ENCODE assay signal across 17 cellular contexts in the genomic region with DNA sequence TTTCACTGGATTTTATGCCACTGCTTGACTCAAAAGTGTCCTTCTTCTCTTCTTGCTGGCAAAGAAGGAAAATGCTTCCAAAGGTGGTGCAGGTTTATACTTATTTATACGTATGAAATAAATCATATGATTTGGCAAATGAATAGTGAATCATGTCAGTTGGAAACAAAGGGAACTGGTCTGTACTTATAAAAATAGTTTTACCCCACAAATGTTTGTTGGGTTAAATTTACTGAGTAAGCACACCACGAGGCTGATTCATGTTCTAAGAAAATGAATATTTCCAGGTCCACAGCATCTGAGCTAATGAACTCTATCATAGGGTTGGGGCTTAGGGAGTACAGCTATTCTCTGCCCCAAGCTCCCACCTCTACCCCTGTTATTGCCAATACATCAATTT.
DNase-seq lines count a peak whose midpoint lies in the region; ATAC-seq and TF ChIP-seq lines count a peak whose summit lies in the region.
"Had no signal": no experiment of that assay in that cellular context is flagged by ENCODE, and none has a peak within 500 bp of the region (broad histone marks: within the 10 kb centered on the region; RNA-seq: fewer than 3 reads in every experiment).

No MANE protein-coding gene starts in this region.

- CTCF ChIA-PET in SK-N-SH (lab: Yijun Ruan, JAX): interaction anchor here (1.6 kb wide), 1 partner anchor 12 kb away, joined by 6 read pairs; no protein-coding TSS in a partner anchor

- no peak for TF ChIP-seq CTCF in SK-N-SH (IDR thresholded peaks at IDR 0.05)
- no peak for TF ChIP-seq CTCF in astrocyte of the spinal cord (IDR thresholded peaks at IDR 0.05; ENCODE audit: low read depth, low read length)

- TF ChIP-seq EP300 in SK-N-SH (IDR thresholded peaks at IDR 0.05; ENCODE audit: borderline replicate concordance in 1 of 2, low read depth in 1 of 2, low read length in 1 of 2): no peak

- no peak overlapping the region; a peak in 1 of 4 replicates for H3K27ac ChIP-seq in SK-N-SH (ENCODE audit: low read depth in 2 of 2, low read length in 1 of 2)
- H3K27ac ChIP-seq: BLaER1 treated with 17β-estradiol and CSF1 and Interleukin-3, amounts not matched to agents 10 nM and 100 nM; HL-60 had no signal

- no peaks in the 10 kb centered on the region for H4K20me1 ChIP-seq in SK-N-SH (ENCODE audit: insufficient read depth)
- H4K20me1 ChIP-seq: BLaER1 treated with 17β-estradiol and CSF1 and Interleukin-3, amounts not matched to agents 10 nM and 100 nM had no signal

- no peaks in the 10 kb centered on the region for H3F3A ChIP-seq in SK-N-SH (replicated peaks; ENCODE audit: insufficient read depth)

- H3K4me2 ChIP-seq in SK-N-SH: no peak overlapping the region

- WGBS in SK-N-SH (ENCODE audit: low lambda C conversion rate): 56% methylated on average over 2 of the region's 2 CpGs

- ATAC-seq in SK-N-SH treated with all-trans-retinoic acid at 6 μM for 48 hours: no peak; the same call in 2 of the 3 replicates
- no peak for ATAC-seq in HG03025 (IDR thresholded peaks at IDR 0.05; ENCODE audit: low FRiP score, unreplicated experiment)
- ATAC-seq: Panc1 had no signal

- peaks cover 4 to 6% of the 10 kb centered on the region in 2 experiments for H3K36me3 ChIP-seq in SK-N-SH (replicated peaks in 1 of 2; ENCODE audit: control insufficient read depth in 1 of 2, insufficient read depth in 2 of 2, low read length in 1 of 2)
- no peaks in the 10 kb centered on the region for H3K36me3 ChIP-seq in HAP-1 (replicated peaks)

- H3K4me3 ChIP-seq in SK-N-SH (ENCODE audit: low read depth in 2 of 2, low read length in 1 of 2) (no peak overlapping the region), astrocyte of the spinal cord (ENCODE audit: low read depth, low read length) (no peak overlapping the region), HAP-1 (no peak overlapping the region)
- H3K4me3 ChIP-seq: BLaER1 treated with 17β-estradiol and CSF1 and Interleukin-3, amounts not matched to agents 10 nM and 100 nM had no signal

- in situ Hi-C loops in astrocyte of the spinal cord (cut with HindIII; ENCODE audit: low sequenced_read_pairs) (no loop called here), HAP-1 (cut with MboI; ENCODE audit: low sequenced_read_pairs) (no loop called here)

- H3K27me3 ChIP-seq in SK-N-SH (ENCODE audit: insufficient read depth) (no peaks in the 10 kb centered on the region), HAP-1 (ENCODE audit: low read depth) (no peaks in the 10 kb centered on the region)
- H3K27me3 ChIP-seq: BLaER1 treated with 17β-estradiol and CSF1 and Interleukin-3, amounts not matched to agents 10 nM and 100 nM had no signal

- no peak for DNase-seq in SK-N-SH
- peak; percentile 37 for DNase-seq in astrocyte of the spinal cord (ENCODE audit: low read depth, low spot score)
- peak; percentile 15 for DNase-seq in iris pigment epithelial cell (ENCODE audit: low read depth)
- DNase-seq in stromal cell of bone marrow (ENCODE audit: low read depth): peak; percentile 49
- no peak for DNase-seq in A172 (ENCODE audit: low spot score)
- DNase-seq in HAP-1 (ENCODE audit: low spot score in 2 of 2): no peak
- DNase-seq: 8988T, DMS 273 treated with DMSO at 0.1 percent for 48 hours, H7, KBM-7, NCI-H1694 treated with DMSO at 0.1 percent for 48 hours, NCI-H774 had no signal

- TF ChIP-seq RAD21 in SK-N-SH (IDR thresholded peaks at IDR 0.05; ENCODE audit: low read length): no peak

- POLR2A ChIA-PET in SK-N-SH (lab: Yijun Ruan, JAX): no interaction called here

- peaks cover 0 to 5% of the 10 kb centered on the region in 2 experiments; a peak in 2 of 4 replicates for H3K4me1 ChIP-seq in SK-N-SH (ENCODE audit: control insufficient read depth in 1 of 2, insufficient read depth in 2 of 2, low read depth in 1 of 2, low read length in 1 of 2)
- H3K4me1 ChIP-seq in HAP-1: no peaks in the 10 kb centered on the region

- no peaks in the 10 kb centered on the region for H3K79me2 ChIP-seq in SK-N-SH (ENCODE audit: insufficient read depth)

- no peak overlapping the region for H3K9ac ChIP-seq in SK-N-SH
- H3K9ac ChIP-seq: BLaER1 treated with 17β-estradiol and CSF1 and Interleukin-3, amounts not matched to agents 10 nM and 100 nM had no signal

- H3K9me3 ChIP-seq in SK-N-SH (no peaks in the 10 kb centered on the region), HAP-1 (no peaks in the 10 kb centered on the region)
- H3K9me3 ChIP-seq: BLaER1 treated with 17β-estradiol and CSF1 and Interleukin-3, amounts not matched to agents 10 nM and 100 nM had no signal

- H3K9me2 ChIP-seq in SK-N-SH: no peaks in the 10 kb centered on the region

- no peak overlapping the region for H2AFZ ChIP-seq in SK-N-SH (ENCODE audit: low read depth)

TF ChIP-seq in SK-N-SH, 30 proteins besides CTCF, POLR2A, EP300 and RAD21:
- no peak for TF ChIP-seq USF2 (IDR thresholded peaks at IDR 0.05; ENCODE audit: borderline replicate concordance, low read depth, low read length)
- peak; percentile 35; the same call in 1 of the 2 replicates for TF ChIP-seq PBX3 (IDR thresholded peaks at IDR 0.05)

TF ChIP-seq in SK-N-SH treated with all-trans-retinoic acid at 6 μM for 48 hours, 23 proteins besides CTCF, POLR2A, EP300 and RAD21 (continues in another document):
- no peak for TF ChIP-seq CREB5 (CRISPR knock-in tag; IDR thresholded peaks at IDR 0.05; ENCODE audit: low read depth)
- TF ChIP-seq RARB (CRISPR knock-in tag; IDR thresholded peaks at IDR 0.05): no peak
- no peak for TF ChIP-seq ZFP30 (CRISPR knock-in tag; IDR thresholded peaks at IDR 0.05)
- no peak for TF ChIP-seq ZC3H10 (CRISPR knock-in tag; IDR thresholded peaks at IDR 0.05)
- TF ChIP-seq PPARA (CRISPR knock-in tag; IDR thresholded peaks at IDR 0.05; ENCODE audit: borderline replicate concordance): no peak
- no peak for TF ChIP-seq GLIS3 (CRISPR knock-in tag; IDR thresholded peaks at IDR 0.05)
- no peak for TF ChIP-seq BACH2 (CRISPR knock-in tag; IDR thresholded peaks at IDR 0.05; ENCODE audit: borderline replicate concordance)
- TF ChIP-seq ZNF8 (CRISPR knock-in tag; IDR thresholded peaks at IDR 0.05): no peak
- no peak for TF ChIP-seq TSHZ2 (CRISPR knock-in tag; IDR thresholded peaks at IDR 0.05)
- TF ChIP-seq ARNTL (CRISPR knock-in tag; IDR thresholded peaks at IDR 0.05; ENCODE audit: borderline replicate concordance, low read depth): no peak
- TF ChIP-seq POU6F1 (CRISPR knock-in tag; IDR thresholded peaks at IDR 0.05; ENCODE audit: borderline replicate concordance, low read depth): no peak
- no peak for TF ChIP-seq ZFP3 (CRISPR knock-in tag; IDR thresholded peaks at IDR 0.05)

Comparison
In these comparisons a context has a peak if more than half of its experiments do, and no peak if none do; other contexts are left out.
1. DNase-seq: peak in astrocyte of the spinal cord (single experiment), iris pigment epithelial cell (single experiment) and stromal cell of bone marrow (single experiment); none in SK-N-SH (single experiment), A172 (single experiment) and HAP-1 (0 of 2).